ENCODE assay signal across 8 cellular contexts in the genomic region with DNA sequence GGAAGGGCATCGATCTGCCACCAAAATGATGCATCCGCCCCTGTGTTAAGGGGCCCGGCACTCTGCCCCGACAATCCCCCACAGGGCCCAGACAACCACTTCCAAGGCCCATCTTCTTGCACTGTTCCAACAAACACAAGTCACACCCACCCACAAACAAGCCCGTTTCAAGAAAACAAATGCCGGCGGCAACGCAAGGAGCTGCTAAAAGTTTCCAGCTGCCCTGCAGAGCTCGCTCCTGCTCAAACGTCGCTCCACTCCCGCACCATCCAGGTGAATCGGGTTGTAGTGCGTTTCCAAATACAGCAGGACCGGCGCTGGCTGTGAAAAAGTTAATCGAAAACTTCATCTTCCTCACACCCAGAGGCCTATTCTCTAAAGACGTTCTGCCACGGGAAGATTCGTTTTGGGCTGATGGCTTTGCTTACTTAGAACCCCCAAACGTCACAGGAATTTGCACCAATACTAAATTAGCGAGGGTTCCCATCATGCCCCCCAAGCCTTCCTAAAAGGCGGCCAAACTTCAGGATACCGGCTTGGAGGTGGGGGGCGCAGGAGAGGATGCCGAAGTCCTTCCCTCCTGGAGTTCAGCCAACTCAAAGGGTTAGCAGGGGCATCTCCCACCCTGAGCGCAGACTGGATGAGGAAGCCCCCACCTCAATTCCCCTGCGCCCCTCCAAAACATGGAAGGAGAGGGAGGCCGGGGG.
DNase-seq lines count a peak whose midpoint lies in the region; ATAC-seq and TF ChIP-seq lines count a peak whose summit lies in the region.

No MANE protein-coding gene starts in this region.

- no peaks in the 10 kb centered on the region for H3K9me3 ChIP-seq in CD4-positive, CD25-positive, alpha-beta regulatory T cell (ENCODE audit: control insufficient read depth in 2 of 2, low read length in 2 of 2)
- H3K9me3 ChIP-seq in T-helper 17 cell (ENCODE audit: control insufficient read depth, low read length, poor library complexity, severe bottlenecking) (no peaks in the 10 kb centered on the region), muscle layer of duodenum (ENCODE audit: control insufficient read depth in 1 of 2, low read length in 2 of 2) (no peaks in the 10 kb centered on the region)

- ATAC-seq in CD4-positive, CD25-positive, alpha-beta regulatory T cell (ENCODE audit: low read depth in 2 of 2): no peak
- no peak for ATAC-seq in T-helper 17 cell
- no peak for ATAC-seq in HG02938 (IDR thresholded peaks at IDR 0.05; ENCODE audit: unreplicated experiment)
- ATAC-seq in HG03521 (IDR thresholded peaks at IDR 0.05; ENCODE audit: unreplicated experiment): no peak

- no peaks in the 10 kb centered on the region for H3K27me3 ChIP-seq in CD4-positive, CD25-positive, alpha-beta regulatory T cell (ENCODE audit: control insufficient read depth, insufficient read depth, low read length)
- H3K27me3 ChIP-seq in muscle layer of duodenum (ENCODE audit: low read depth, low read length): no peaks in the 10 kb centered on the region

- TF ChIP-seq CTCF in coronary artery (IDR thresholded peaks at IDR 0.05): no peak

- H3K27me3 Mint-ChIP-seq in CD4-positive, CD25-positive, alpha-beta regulatory T cell: no peaks in the 10 kb centered on the region
- no peaks in the 10 kb centered on the region for H3K27me3 Mint-ChIP-seq in T-helper 17 cell

- H3K36me3 Mint-ChIP-seq in CD4-positive, CD25-positive, alpha-beta regulatory T cell: no peaks in the 10 kb centered on the region
- H3K36me3 Mint-ChIP-seq in T-helper 17 cell (ENCODE audit: low read depth): peaks cover 4% of the 10 kb centered on the region

- H3K27ac ChIP-seq in CD4-positive, CD25-positive, alpha-beta regulatory T cell (ENCODE audit: insufficient read depth, low read length, poor library complexity, severe bottlenecking): peak overlapping the region; percentile 68
- H3K27ac ChIP-seq in coronary artery: peak overlapping the region; percentile 42 to 98
- no peak overlapping the region for H3K27ac ChIP-seq in muscle layer of duodenum (ENCODE audit: low read length)

- H3K4me3 Mint-ChIP-seq in CD4-positive, CD25-positive, alpha-beta regulatory T cell: peak overlapping the region; percentile 81 to 96 (median 89)
- peak overlapping the region; percentile 91 for H3K4me3 Mint-ChIP-seq in T-helper 17 cell

- no peaks in the 10 kb centered on the region for H3K36me3 ChIP-seq in CD4-positive, CD25-positive, alpha-beta regulatory T cell (ENCODE audit: control insufficient read depth, insufficient read depth, low read length)
- no peaks in the 10 kb centered on the region for H3K36me3 ChIP-seq in muscle layer of duodenum (ENCODE audit: control insufficient read depth in 1 of 2, insufficient read depth in 2 of 2, low read length in 2 of 2)

- DNase-seq in CD4-positive, CD25-positive, alpha-beta regulatory T cell: peak in 1 of 3 donors; percentile 12
- DNase-seq in T-helper 17 cell (peak in 1 of 3 donors; percentile 22), coronary artery (ENCODE audit: low spot score) (peak; percentile 71), NCI-H1105 treated with DMSO at 0.1 percent for 48 hours (lab: John Stamatoyannopoulos, UW) (no peak), GOT3 (lab: John Stamatoyannopoulos, UW) (no peak)

- peaks cover 33% of the 10 kb centered on the region for H3K4me1 ChIP-seq in CD4-positive, CD25-positive, alpha-beta regulatory T cell (ENCODE audit: control insufficient read depth, insufficient read depth, low read length, poor library complexity, severe bottlenecking)
- H3K4me1 ChIP-seq in muscle layer of duodenum (ENCODE audit: control insufficient read depth in 1 of 2, insufficient read depth in 2 of 2, low read length in 2 of 2): peaks cover 0 to 21% of the 10 kb centered on the region in 2 donors

- no peaks in the 10 kb centered on the region for H3K9me3 Mint-ChIP-seq in CD4-positive, CD25-positive, alpha-beta regulatory T cell

- peak overlapping the region; percentile 61 for H3K4me3 ChIP-seq in CD4-positive, CD25-positive, alpha-beta regulatory T cell (ENCODE audit: low read depth, low read length)
- H3K4me3 ChIP-seq in coronary artery (peak overlapping the region; percentile 98), muscle layer of duodenum (ENCODE audit: low read depth in 1 of 2, low read length in 2 of 2) (peak overlapping the region; percentile 31 to 81)

- peak overlapping the region; percentile 92 to 96 (median 93) for H3K27ac Mint-ChIP-seq in CD4-positive, CD25-positive, alpha-beta regulatory T cell
- H3K27ac Mint-ChIP-seq in T-helper 17 cell: peak overlapping the region; percentile 93

- H3K4me1 Mint-ChIP-seq in CD4-positive, CD25-positive, alpha-beta regulatory T cell: peaks cover 15 to 57% (median 43%) of the 10 kb centered on the region in 4 donors
- H3K4me1 Mint-ChIP-seq in T-helper 17 cell: peaks cover 38% of the 10 kb centered on the region
